ENCODE assay signal across 8 cellular contexts in genomic region chr16:46884513-46885293, GRCh38. TPM values are rescaled to one million over a fixed set of nuclear protein-coding genes. Genes with fewer than 3 reads are reported as not detected.
A peak's percentile ranks its signal among the peaks of the same experiment; 100 is the strongest.
DNase-seq lines count a peak whose midpoint lies in the region; ATAC-seq and TF ChIP-seq lines count a peak whose summit lies in the region.

No MANE protein-coding gene starts in this region.

- TF ChIP-seq CTCF in GM12875 (IDR thresholded peaks at IDR 0.05; ENCODE audit: borderline replicate concordance, insufficient read depth, low read depth, low read length) = no peak
- TF ChIP-seq CTCF in HFFc6 (IDR thresholded peaks at IDR 0.05) = no peak
- no peak for TF ChIP-seq CTCF in liver (IDR thresholded peaks at IDR 0.05; ENCODE audit: low read depth, low read length, missing input control)

- no peaks in the 10 kb centered on the region for H3K36me3 Mint-ChIP-seq in HFFc6 (ENCODE audit: low read depth)
- H3K36me3 Mint-ChIP-seq in central memory CD8-positive, alpha-beta T cell (ENCODE audit: insufficient read depth) = peaks cover 2% of the 10 kb centered on the region
- H3K36me3 Mint-ChIP-seq in stimulated activated naive CD8-positive, alpha-beta T cell treated with anti-CD3 and anti-CD28 coated beads, Interleukin-15, Interleukin-2, amounts not matched to agents 100 ng/mL and 50 ng/mL, for 24 hours (ENCODE audit: low read depth) = peaks cover 5% of the 10 kb centered on the region

- DNase-seq in HFFc6 (no peak), RKO (ENCODE audit: low spot score) (peak; percentile 28), NCI-H2029 (lab: John Stamatoyannopoulos, UW) (no peak), OCI-M2 (lab: John Stamatoyannopoulos, UW; ENCODE audit: unreplicated experiment) (no peak)
- DNase-seq in central memory CD8-positive, alpha-beta T cell (ENCODE audit: low spot score in 2 of 2) = no peak

- 2% methylated on average over 72 of the region's 72 CpGs for WGBS in liver

- peak overlapping the region; percentile 92 to 94 for H3K27ac ChIP-seq in liver (ENCODE audit: low read depth in 1 of 2, low read length in 2 of 2)

- peaks cover 1 to 50% (median 26%) of the 10 kb centered on the region in 4 donors for H3K4me1 ChIP-seq in liver (ENCODE audit: control insufficient read depth in 4 of 4, insufficient read depth in 4 of 4, low read length in 3 of 4)

- peak overlapping the region; percentile 86 for H3K4me3 Mint-ChIP-seq in HFFc6
- peak overlapping the region; percentile 86 for H3K4me3 Mint-ChIP-seq in central memory CD8-positive, alpha-beta T cell
- H3K4me3 Mint-ChIP-seq in stimulated activated naive CD8-positive, alpha-beta T cell treated with anti-CD3 and anti-CD28 coated beads, Interleukin-15, Interleukin-2, amounts not matched to agents 100 ng/mL and 50 ng/mL, for 24 hours = peak overlapping the region; percentile 88

- no peaks in the 10 kb centered on the region; the same call in none of the 2 replicates for H3K27me3 Mint-ChIP-seq in HFFc6 (ENCODE audit: insufficient read depth)
- H3K27me3 Mint-ChIP-seq in central memory CD8-positive, alpha-beta T cell = peaks cover 58% of the 10 kb centered on the region
- peaks cover 18% of the 10 kb centered on the region for H3K27me3 Mint-ChIP-seq in stimulated activated naive CD8-positive, alpha-beta T cell treated with anti-CD3 and anti-CD28 coated beads, Interleukin-15, Interleukin-2, amounts not matched to agents 100 ng/mL and 50 ng/mL, for 24 hours

- no peak overlapping the region for H3K27ac Mint-ChIP-seq in HFFc6
- H3K27ac Mint-ChIP-seq in central memory CD8-positive, alpha-beta T cell (ENCODE audit: low read depth) = no peak overlapping the region
- H3K27ac Mint-ChIP-seq in stimulated activated naive CD8-positive, alpha-beta T cell treated with anti-CD3 and anti-CD28 coated beads, Interleukin-15, Interleukin-2, amounts not matched to agents 100 ng/mL and 50 ng/mL, for 24 hours = peak overlapping the region; percentile 84

- H3K4me1 Mint-ChIP-seq in HFFc6 (ENCODE audit: low read depth) = peaks cover 17% of the 10 kb centered on the region
- H3K4me1 Mint-ChIP-seq in central memory CD8-positive, alpha-beta T cell = peaks cover 14% of the 10 kb centered on the region
- peaks cover 23% of the 10 kb centered on the region for H3K4me1 Mint-ChIP-seq in stimulated activated naive CD8-positive, alpha-beta T cell treated with anti-CD3 and anti-CD28 coated beads, Interleukin-15, Interleukin-2, amounts not matched to agents 100 ng/mL and 50 ng/mL, for 24 hours (ENCODE audit: low read depth)

- ATAC-seq in central memory CD8-positive, alpha-beta T cell (replicated peaks; ENCODE audit: extremely low read depth, poor library complexity, severe bottlenecking) = peak; percentile 25

- TF ChIP-seq RAD21 in liver (IDR thresholded peaks at IDR 0.05) = no peak

- no peaks in the 10 kb centered on the region for H3K9me3 ChIP-seq in liver (ENCODE audit: control insufficient read depth in 4 of 4, low read length in 3 of 4)

- peaks cover 0 to 10% (median 0%) of the 10 kb centered on the region in 4 donors for H3K36me3 ChIP-seq in liver (ENCODE audit: control insufficient read depth in 4 of 4, insufficient read depth in 3 of 4, low read depth in 1 of 4, low read length in 3 of 4)

- peak overlapping the region; percentile 70 to 99 for H3K9ac ChIP-seq in liver (ENCODE audit: low read depth in 1 of 2, low read length in 2 of 2)

- H3K4me3 ChIP-seq in GM12875 (ENCODE audit: low read depth, low read length) (peak overlapping the region; percentile 63), liver (ENCODE audit: low read depth in 1 of 3, low read length in 3 of 3) (peak overlapping the region; percentile 65 to 89 (median 82))

- no peaks in the 10 kb centered on the region for H3K9me3 Mint-ChIP-seq in HFFc6
- H3K9me3 Mint-ChIP-seq in central memory CD8-positive, alpha-beta T cell = no peaks in the 10 kb centered on the region
- no peaks in the 10 kb centered on the region for H3K9me3 Mint-ChIP-seq in stimulated activated naive CD8-positive, alpha-beta T cell treated with anti-CD3 and anti-CD28 coated beads, Interleukin-15, Interleukin-2, amounts not matched to agents 100 ng/mL and 50 ng/mL, for 24 hours

- no peaks in the 10 kb centered on the region for H3K27me3 ChIP-seq in liver (ENCODE audit: control insufficient read depth in 4 of 4, insufficient read depth in 4 of 4, low read length in 3 of 4)

TF ChIP-seq in liver, 16 proteins besides CTCF, POLR2A, EP300 and RAD21:
- no peak for TF ChIP-seq RXRA (IDR thresholded peaks at IDR 0.05)
- TF ChIP-seq, protein P1, sequence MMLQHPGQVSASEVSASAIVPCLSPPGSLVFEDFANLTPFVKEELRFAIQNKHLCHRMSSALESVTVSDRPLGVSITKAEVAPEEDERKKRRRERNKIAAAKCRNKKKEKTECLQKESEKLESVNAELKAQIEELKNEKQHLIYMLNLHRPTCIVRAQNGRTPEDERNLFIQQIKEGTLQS (IDR thresholded peaks at IDR 0.05) = no peak

RNA-seq across cellular contexts. Expression of gene GPT2, which starts 0.5 kb away (rescaled TPM):
- 10 to 100 TPM; 11.5 to 17.4 (median 14.0) TPM for total RNA-seq in HFFc6 (2021; fragmentation: NEBNext Ultra II Directional; extraction: Animal tissue kit (Norgen Biotek cat#: 25700))
- 10 to 100 TPM in 1 of 2 donors, 1 to 10 TPM in 1; 6.8 to 54.3 TPM for total RNA-seq in liver
- polyA plus RNA-seq in liver = 10 to 100 TPM; 39.8 to 78.3 TPM

RNA-seq across cellular contexts. Expression of gene C16orf87, which starts 53.7 kb away (rescaled TPM):
- total RNA-seq in HFFc6 (2021; fragmentation: NEBNext Ultra II Directional; extraction: Animal tissue kit (Norgen Biotek cat#: 25700)) = 10 to 100 TPM; 14.6 to 17.5 (median 15.4) TPM
- total RNA-seq in liver = 1 to 10 TPM; 4.4 to 6.2 TPM
- polyA plus RNA-seq in liver = 10 to 100 TPM in 1 of 2 donors, 1 to 10 TPM in 1; 4.1 to 12.9 TPM
